ENCODE assay signal across 10 cellular contexts in the genomic region with DNA sequence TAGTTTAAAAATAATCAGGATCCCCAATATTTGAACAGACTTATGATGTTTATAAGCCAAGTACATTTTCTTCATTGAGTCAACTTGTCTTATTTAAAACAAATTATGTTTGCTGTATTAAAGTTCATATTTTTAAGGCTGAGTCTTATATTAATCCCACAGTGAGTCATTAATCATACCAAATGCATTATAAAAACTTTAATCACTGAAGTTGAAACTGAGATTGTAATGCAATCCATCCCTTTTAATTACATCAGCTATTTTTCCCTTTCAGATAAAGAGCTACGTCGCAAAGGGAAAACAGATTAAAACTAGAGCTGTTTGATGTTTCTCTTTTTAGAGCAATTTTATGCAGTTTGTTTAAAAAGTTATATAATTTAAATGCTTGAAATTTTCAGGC.
A peak's percentile ranks its signal among the peaks of the same experiment; 100 is the strongest.
DNase-seq lines count a peak whose midpoint lies in the region; ATAC-seq and TF ChIP-seq lines count a peak whose summit lies in the region.
"Had no signal": no experiment of that assay in that cellular context is flagged by ENCODE, and none has a peak within 500 bp of the region (broad histone marks: within the 10 kb centered on the region; RNA-seq: fewer than 3 reads in every experiment).

No MANE protein-coding gene starts in this region.

- DNase-seq in activated naive CD4-positive, alpha-beta T cell treated with anti-CD3 and anti-CD28 coated beads, Interleukin-2, amount 50 U/mL, for 16 hours: no peak
- DNase-seq in brain microvascular endothelial cell (no peak), transverse colon (no peak), SKM-1 treated with dmso at 0.1 percent for 144 hours (lab: John Stamatoyannopoulos, UW; ENCODE audit: unreplicated experiment) (no peak)
- DNase-seq in activated CD4-positive, CD25-positive, alpha-beta regulatory T cell treated with anti-CD3 and anti-CD28 coated beads, Interleukin-2, amount 50 U/mL, for 72 hours: no peak
- DNase-seq: AML-193, Peyer's patch had no signal

- H3K9me3 ChIP-seq in muscle layer of colon (ENCODE audit: low read length): no peaks in the 10 kb centered on the region
- H3K9me3 ChIP-seq in transverse colon: no peaks in the 10 kb centered on the region
- H3K9me3 ChIP-seq: Peyer's patch had no signal

- intact Hi-C loops in transverse colon (cut with DNase I; ENCODE audit: low total_unique reads): no loop called here

- no peak for TF ChIP-seq POLR2A in transverse colon (IDR thresholded peaks at IDR 0.05)

- 69 to 77% methylated on average over 2 of the region's 2 CpGs for WGBS in transverse colon (ENCODE audit: low coverage in 1 of 2), 2 donors

- in situ Hi-C loops in brain microvascular endothelial cell (cut with HindIII; ENCODE audit: low pct_ligation_motif_present, low sequenced_read_pairs): loop anchor here (25.0 kb wide), 1 partner anchor 153 kb away; no protein-coding TSS in a partner anchor
- in situ Hi-C loops in transverse colon (cut with MboI; ENCODE audit: low pct_ligation_motif_present in 1 of 4, low pct_unique_long_range_greater_than_20kb in 1 of 4, low sequenced_read_pairs in 3 of 4): no loop called here

- no peak for ATAC-seq in GM18907 (IDR thresholded peaks at IDR 0.05; ENCODE audit: unreplicated experiment)

- H3K27ac ChIP-seq in brain microvascular endothelial cell: peak overlapping the region; percentile 96
- peak overlapping the region; percentile 86 for H3K27ac ChIP-seq in muscle layer of colon (ENCODE audit: low read depth, low read length)
- H3K27ac ChIP-seq in transverse colon: peak overlapping the region; percentile 84 to 88 (median 86)

- no peak overlapping the region for H3K9ac ChIP-seq in muscle layer of colon (ENCODE audit: low read length)

- H3K4me1 ChIP-seq in muscle layer of colon (ENCODE audit: insufficient read depth, low read length) (peaks cover 61% of the 10 kb centered on the region), transverse colon (peaks cover 23 to 54% (median 43%) of the 10 kb centered on the region in 4 donors)

- H3K4me3 ChIP-seq in brain microvascular endothelial cell (ENCODE audit: low read depth, low read length) (no peak overlapping the region), muscle layer of colon (ENCODE audit: low read depth in 1 of 2, low read length in 2 of 2) (no peak overlapping the region), transverse colon (no peak overlapping the region)
- H3K4me3 ChIP-seq: Peyer's patch had no signal

- TF ChIP-seq CTCF in brain microvascular endothelial cell (IDR thresholded peaks at IDR 0.05; ENCODE audit: low read depth, low read length, missing control alignments) (no peak), transverse colon (IDR thresholded peaks at IDR 0.05) (no peak)

- H3K4me1 Mint-ChIP-seq in activated naive CD4-positive, alpha-beta T cell treated with anti-CD3 and anti-CD28 coated beads, Interleukin-2, amount 50 U/mL, for 24 hours: peaks cover 78% of the 10 kb centered on the region

- no peak for TF ChIP-seq EP300 in transverse colon (IDR thresholded peaks at IDR 0.05; ENCODE audit: low read depth)

- H3K4me3 Mint-ChIP-seq in activated naive CD4-positive, alpha-beta T cell treated with anti-CD3 and anti-CD28 coated beads, Interleukin-2, amount 50 U/mL, for 24 hours: peak overlapping the region; percentile 55

- peak overlapping the region; percentile 46 for H3K27ac Mint-ChIP-seq in activated naive CD4-positive, alpha-beta T cell treated with anti-CD3 and anti-CD28 coated beads, Interleukin-2, amount 50 U/mL, for 24 hours

- H3K27me3 Mint-ChIP-seq in activated naive CD4-positive, alpha-beta T cell treated with anti-CD3 and anti-CD28 coated beads, Interleukin-2, amount 50 U/mL, for 24 hours: no peaks in the 10 kb centered on the region

- peaks cover 4% of the 10 kb centered on the region for H3K9me3 Mint-ChIP-seq in activated naive CD4-positive, alpha-beta T cell treated with anti-CD3 and anti-CD28 coated beads, Interleukin-2, amount 50 U/mL, for 24 hours

- H3K36me3 ChIP-seq in brain microvascular endothelial cell (replicated peaks): peaks cover 33% of the 10 kb centered on the region
- H3K36me3 ChIP-seq in muscle layer of colon (ENCODE audit: insufficient read depth, low read length): peaks cover 34% of the 10 kb centered on the region
- H3K36me3 ChIP-seq in transverse colon: peaks cover 0 to 13% (median 4%) of the 10 kb centered on the region in 4 donors

- H3K36me3 Mint-ChIP-seq in activated naive CD4-positive, alpha-beta T cell treated with anti-CD3 and anti-CD28 coated beads, Interleukin-2, amount 50 U/mL, for 24 hours: peaks cover 39% of the 10 kb centered on the region

- H3K27me3 ChIP-seq in brain microvascular endothelial cell (replicated peaks): no peaks in the 10 kb centered on the region
- no peaks in the 10 kb centered on the region for H3K27me3 ChIP-seq in muscle layer of colon (ENCODE audit: control insufficient read depth in 1 of 2, insufficient read depth in 2 of 2, low read length in 2 of 2)
- no peaks in the 10 kb centered on the region for H3K27me3 ChIP-seq in transverse colon
- H3K27me3 ChIP-seq: Peyer's patch had no signal
